ENCODE assay signal across 21 cellular contexts in genomic region chr9:20914556-20914955, GRCh38.
A peak's percentile ranks its signal among the peaks of the same experiment; 100 is the strongest.
DNase-seq lines count a peak whose midpoint lies in the region; ATAC-seq lines count a peak whose summit lies in the region.
"Had no signal": no experiment of that assay in that cellular context is flagged by ENCODE, and none has a peak within 500 bp of the region (broad histone marks: within the 10 kb centered on the region; RNA-seq: fewer than 3 reads in every experiment).

No MANE protein-coding gene starts in this region.

- peaks cover 4% of the 10 kb centered on the region for H3K9me3 Mint-ChIP-seq in activated T-helper 1 cell treated with anti-CD3 and anti-CD28 coated beads, Interleukin-12 subunit alpha, Interleukin-12 subunit beta, Interleukin-2, Interleukin-4 antibody, amounts not matched to agents 30 ng/mL and 10 ng/mL and 1 ng/mL, durations not matched to agents 14 hours and 24 hours and 36 hours
- H3K9me3 Mint-ChIP-seq: CD4-positive, alpha-beta T cell had no signal

- no peaks in the 10 kb centered on the region for H3K79me2 ChIP-seq in trophoblast cell (ENCODE audit: control insufficient read depth, insufficient read depth, low read length, poor library complexity)

- no peak overlapping the region for H3K4me3 Mint-ChIP-seq in activated T-helper 1 cell treated with anti-CD3 and anti-CD28 coated beads, Interleukin-12 subunit alpha, Interleukin-12 subunit beta, Interleukin-2, Interleukin-4 antibody, amounts not matched to agents 30 ng/mL and 10 ng/mL and 1 ng/mL, durations not matched to agents 14 hours and 24 hours and 36 hours
- H3K4me3 Mint-ChIP-seq: CD4-positive, alpha-beta T cell had no signal

- H2AK5ac ChIP-seq in trophoblast cell (ENCODE audit: low read length), result no peak overlapping the region

- peak; percentile 35 for DNase-seq in COLO829 (ENCODE audit: low spot score)
- peak; percentile 18 for DNase-seq in HT1080 (ENCODE audit: low read depth)
- DNase-seq in activated T-helper 1 cell treated with anti-CD3 and anti-CD28 coated beads, Interleukin-12 subunit alpha, Interleukin-12 subunit beta, Interleukin-2, Interleukin-4 antibody, amounts not matched to agents 30 ng/mL and 10 ng/mL and 1 ng/mL, durations not matched to agents 14 hours and 24 hours and 36 hours (ENCODE audit: low spot score), result no peak
- DNase-seq in trophoblast cell, result peak; percentile 33 to 70
- no peak for DNase-seq in left ventricle myocardium superior
- DNase-seq in COR-L47 (lab: John Stamatoyannopoulos, UW), result no peak
- no peak for DNase-seq in SKM-1 (lab: John Stamatoyannopoulos, UW; ENCODE audit: unreplicated experiment)
- DNase-seq: AML-193; Calu3; CD4-positive, alpha-beta T cell; DMS 273 treated with DMSO at 0.1 percent for 48 hours; DMS53; DND-41; EL; GM23248; HCEC 1CT; IMR-90 had no signal

- peak overlapping the region; percentile 14 for H3K27ac Mint-ChIP-seq in activated T-helper 1 cell treated with anti-CD3 and anti-CD28 coated beads, Interleukin-12 subunit alpha, Interleukin-12 subunit beta, Interleukin-2, Interleukin-4 antibody, amounts not matched to agents 30 ng/mL and 10 ng/mL and 1 ng/mL, durations not matched to agents 14 hours and 24 hours and 36 hours
- H3K27ac Mint-ChIP-seq: CD4-positive, alpha-beta T cell had no signal

- H3K23ac ChIP-seq in trophoblast cell (ENCODE audit: low read length), result no peak overlapping the region

- H3K36me3 Mint-ChIP-seq in activated T-helper 1 cell treated with anti-CD3 and anti-CD28 coated beads, Interleukin-12 subunit alpha, Interleukin-12 subunit beta, Interleukin-2, Interleukin-4 antibody, amounts not matched to agents 30 ng/mL and 10 ng/mL and 1 ng/mL, durations not matched to agents 14 hours and 24 hours and 36 hours (ENCODE audit: low read depth), result peaks cover 29% of the 10 kb centered on the region

- ATAC-seq in left ventricle myocardium superior, result no peak
- ATAC-seq: GM12878, K562 had no signal

- H3K4me2 ChIP-seq in trophoblast cell (ENCODE audit: low read length), result no peak overlapping the region

- H3K14ac ChIP-seq in trophoblast cell (ENCODE audit: low read length), result no peak overlapping the region

- H3K27me3 ChIP-seq in trophoblast cell (ENCODE audit: insufficient read depth, low read length), result no peaks in the 10 kb centered on the region

- H3K27ac ChIP-seq in trophoblast cell (ENCODE audit: low read depth, low read length), result no peak overlapping the region
- H3K27ac ChIP-seq: C4-2B, GM23248, HL-60 had no signal

- H4K91ac ChIP-seq in trophoblast cell (ENCODE audit: low read depth, low read length), result no peak overlapping the region

- peaks cover 2% of the 10 kb centered on the region in 2 experiments for H3K36me3 ChIP-seq in trophoblast cell (ENCODE audit: control insufficient read depth in 1 of 2, insufficient read depth in 2 of 2, low read length in 2 of 2)

- no CpG with 5 or more reads among the region's 6 CpGs for WGBS in trophoblast cell (ENCODE audit: extremely low coverage, insufficient coverage, insufficient read length)

- no peaks in the 10 kb centered on the region for H3K27me3 Mint-ChIP-seq in activated T-helper 1 cell treated with anti-CD3 and anti-CD28 coated beads, Interleukin-12 subunit alpha, Interleukin-12 subunit beta, Interleukin-2, Interleukin-4 antibody, amounts not matched to agents 30 ng/mL and 10 ng/mL and 1 ng/mL, durations not matched to agents 14 hours and 24 hours and 36 hours (ENCODE audit: insufficient read depth)
- H3K27me3 Mint-ChIP-seq: CD4-positive, alpha-beta T cell had no signal

- no peak overlapping the region for H4K12ac ChIP-seq in trophoblast cell (ENCODE audit: low read depth, low read length)

- H3K9me3 ChIP-seq in trophoblast cell (ENCODE audit: insufficient read depth, low read depth, low read length), result no peaks in the 10 kb centered on the region

- H2AFZ ChIP-seq in trophoblast cell (ENCODE audit: insufficient read depth, low read length, poor library complexity), result no peak overlapping the region
- H2AFZ ChIP-seq: GM23248 had no signal

- H3K18ac ChIP-seq in trophoblast cell (ENCODE audit: low read length), result no peak overlapping the region

- H4K8ac ChIP-seq in trophoblast cell (ENCODE audit: low read depth, low read length), result no peak overlapping the region

- no peak overlapping the region for H3K4me3 ChIP-seq in trophoblast cell (ENCODE audit: low read depth, low read length)
- H3K4me3 ChIP-seq: GM12878, GM23248, K562 had no signal

- H3K4ac ChIP-seq in trophoblast cell (ENCODE audit: low read depth, low read length), result no peak overlapping the region

- no peak overlapping the region for H3K9ac ChIP-seq in trophoblast cell (ENCODE audit: low read length)
- H3K9ac ChIP-seq: GM23248 had no signal

- no peaks in the 10 kb centered on the region for H3K4me1 ChIP-seq in trophoblast cell (ENCODE audit: control insufficient read depth in 1 of 2, insufficient read depth in 2 of 2, low read length in 2 of 2)

- H2BK12ac ChIP-seq in trophoblast cell (ENCODE audit: low read length), result no peak overlapping the region

- H2BK120ac ChIP-seq in trophoblast cell (ENCODE audit: insufficient read depth, low read length, poor library complexity), result no peak overlapping the region

- intact Hi-C loops in activated T-helper 1 cell treated with anti-CD3 and anti-CD28 coated beads, Interleukin-12 subunit alpha, Interleukin-12 subunit beta, Interleukin-2, Interleukin-4 antibody, amounts not matched to agents 30 ng/mL and 10 ng/mL and 1 ng/mL, durations not matched to agents 14 hours and 24 hours and 36 hours (cut with micrococcal nuclease), result no loop called here
- intact Hi-C loops in left ventricle myocardium superior (cut with micrococcal nuclease), result no loop called here

- H3K4me1 Mint-ChIP-seq in activated T-helper 1 cell treated with anti-CD3 and anti-CD28 coated beads, Interleukin-12 subunit alpha, Interleukin-12 subunit beta, Interleukin-2, Interleukin-4 antibody, amounts not matched to agents 30 ng/mL and 10 ng/mL and 1 ng/mL, durations not matched to agents 14 hours and 24 hours and 36 hours (ENCODE audit: low read depth), result no peaks in the 10 kb centered on the region

- H3K79me1 ChIP-seq in trophoblast cell (ENCODE audit: low read length), result no peaks in the 10 kb centered on the region

- H2BK5ac ChIP-seq in trophoblast cell (ENCODE audit: low read depth, low read length, poor library complexity), result no peak overlapping the region

Comparison
In these comparisons a context has a peak if more than half of its experiments do, and no peak if none do; other contexts are left out.
1. DNase-seq: peak in COLO829 (single experiment), HT1080 (single experiment) and trophoblast cell (2 of 2); none in activated T-helper 1 cell treated with anti-CD3 and anti-CD28 coated beads, Interleukin-12 subunit alpha, Interleukin-12 subunit beta, Interleukin-2, Interleukin-4 antibody, amounts not matched to agents 30 ng/mL and 10 ng/mL and 1 ng/mL, durations not matched to agents 14 hours and 24 hours and 36 hours (single experiment), left ventricle myocardium superior (single experiment), COR-L47 (single experiment) and SKM-1 (single experiment).